29 cellular contexts compared by ENCODE assay signal in genomic region chr2:8430628-8431027, GRCh38.
DNase-seq lines count a peak whose midpoint lies in the region; ATAC-seq and TF ChIP-seq lines count a peak whose summit lies in the region.
"Had no signal": no experiment of that assay in that cellular context is flagged by ENCODE, and none has a peak within 500 bp of the region (broad histone marks: within the 10 kb centered on the region; RNA-seq: fewer than 3 reads in every experiment).

No MANE protein-coding gene starts in this region.

- TF ChIP-seq CTCF in GM12864 (IDR thresholded peaks at IDR 0.05; ENCODE audit: low read depth, low read length, missing control alignments), result peak; percentile 17
- TF ChIP-seq CTCF in neural crest cell (conservative IDR thresholded peaks at IDR 0.05), result no peak
- TF ChIP-seq CTCF in vagina (IDR thresholded peaks at IDR 0.05), result no peak

- peaks cover 16% of the 10 kb centered on the region for H3K4me1 Mint-ChIP-seq in activated CD4-positive, alpha-beta T cell treated with anti-CD3 and anti-CD28 coated beads for 36 hours
- peaks cover 30% of the 10 kb centered on the region for H3K4me1 Mint-ChIP-seq in T-helper 17 cell
- peaks cover 5% of the 10 kb centered on the region for H3K4me1 Mint-ChIP-seq in neural crest cell

- H3K36me3 Mint-ChIP-seq in activated CD4-positive, alpha-beta T cell treated with anti-CD3 and anti-CD28 coated beads for 36 hours (ENCODE audit: low read depth), result no peaks in the 10 kb centered on the region
- H3K36me3 Mint-ChIP-seq in T-helper 17 cell (ENCODE audit: low read depth), result peaks cover 2% of the 10 kb centered on the region
- no peaks in the 10 kb centered on the region for H3K36me3 Mint-ChIP-seq in neural crest cell (ENCODE audit: low read depth)
- H3K36me3 Mint-ChIP-seq: CD8-positive, alpha-beta T cell; WTC11 had no signal

- no peak overlapping the region for H3K27ac Mint-ChIP-seq in activated CD4-positive, alpha-beta T cell treated with anti-CD3 and anti-CD28 coated beads for 36 hours
- H3K27ac Mint-ChIP-seq in T-helper 17 cell (peak overlapping the region; percentile 29), neural crest cell (ENCODE audit: unreplicated experiment) (peak overlapping the region; percentile 59)
- H3K27ac Mint-ChIP-seq: CD8-positive, alpha-beta T cell; dendritic cell treated with granulocyte-macrophage colony-stimulating factor and Interleukin-4, amounts not matched to agents 40 ng/mL and 50 ng/mL, for 4 days; progenitor cell of endocrine pancreas; WTC11 had no signal

- no peaks in the 10 kb centered on the region for H3K9me3 ChIP-seq in T-helper 17 cell (ENCODE audit: control insufficient read depth, low read length, poor library complexity, severe bottlenecking)
- no peaks in the 10 kb centered on the region for H3K9me3 ChIP-seq in vagina
- H3K9me3 ChIP-seq: esophagus squamous epithelium, gastrocnemius medialis had no signal

- H3K4me3 Mint-ChIP-seq in activated CD4-positive, alpha-beta T cell treated with anti-CD3 and anti-CD28 coated beads for 36 hours, result no peak overlapping the region
- H3K4me3 Mint-ChIP-seq in T-helper 17 cell (no peak overlapping the region), neural crest cell (no peak overlapping the region)
- H3K4me3 Mint-ChIP-seq: CD8-positive, alpha-beta T cell; dendritic cell treated with granulocyte-macrophage colony-stimulating factor and Interleukin-4, amounts not matched to agents 40 ng/mL and 50 ng/mL, for 4 days; WTC11 had no signal

- POLR2A ChIA-PET in activated CD4-positive, alpha-beta T cell treated with anti-CD3 and anti-CD28 coated beads for 36 hours (lab: Charles Lee), result no interaction called here

- ATAC-seq in activated CD4-positive, alpha-beta T cell treated with anti-CD3 and anti-CD28 coated beads for 36 hours, result peak; percentile 39
- ATAC-seq in T-helper 17 cell (no peak), GM21526 (IDR thresholded peaks at IDR 0.05; ENCODE audit: low FRiP score, unreplicated experiment) (no peak)
- ATAC-seq: CD8-positive, alpha-beta T cell; gastrocnemius medialis; left lobe of liver; Panc1; WTC11 had no signal

- no peak for TF ChIP-seq POLR2A in vagina (IDR thresholded peaks at IDR 0.05)

- no peaks in the 10 kb centered on the region for H3K9me3 Mint-ChIP-seq in activated CD4-positive, alpha-beta T cell treated with anti-CD3 and anti-CD28 coated beads for 36 hours (ENCODE audit: low read depth)
- peaks cover 5% of the 10 kb centered on the region for H3K9me3 Mint-ChIP-seq in neural crest cell
- H3K9me3 Mint-ChIP-seq: CD8-positive, alpha-beta T cell; dendritic cell treated with granulocyte-macrophage colony-stimulating factor and Interleukin-4, amounts not matched to agents 40 ng/mL and 50 ng/mL, for 4 days had no signal

- CTCF ChIA-PET in activated CD4-positive, alpha-beta T cell treated with anti-CD3 and anti-CD28 coated beads for 36 hours (lab: Charles Lee), result no interaction called here

- no peaks in the 10 kb centered on the region for H3K4me1 ChIP-seq in vagina
- H3K4me1 ChIP-seq: gastrocnemius medialis had no signal

- no peaks in the 10 kb centered on the region for H3K36me3 ChIP-seq in vagina
- H3K36me3 ChIP-seq: esophagus squamous epithelium, gastrocnemius medialis had no signal

- no peaks in the 10 kb centered on the region for H3K27me3 ChIP-seq in vagina
- H3K27me3 ChIP-seq: esophagus squamous epithelium, gastrocnemius medialis had no signal

- DNase-seq in activated CD4-positive, alpha-beta T cell treated with anti-CD3 and anti-CD28 coated beads for 36 hours, result no peak
- no peak for DNase-seq in activated CD4-positive, alpha-beta T cell treated with anti-CD3 and anti-CD28 coated beads for 1 hour
- no peak for DNase-seq in GM12864 (ENCODE audit: low read depth)
- no peak for DNase-seq in T-helper 17 cell
- no peak for DNase-seq in neural crest cell (ENCODE audit: low read depth, low spot score)
- no peak for DNase-seq in vagina (ENCODE audit: extremely low spot score in 2 of 2)
- DNase-seq in GDM1 (lab: John Stamatoyannopoulos, UW), result no peak
- DNase-seq: activated CD4-positive, alpha-beta T cell treated with anti-CD3 and anti-CD28 coated beads, Interleukin-2, amount 50 U/mL, for 4 hours; AML-193; CD8-positive, alpha-beta T cell; central memory CD4-positive, alpha-beta T cell; DMS153; esophagus squamous epithelium; gastrocnemius medialis; hippocampal formation; KG1; mesenchymal stem cell; NCI-H510A treated with DMSO at 0.1 percent for 48 hours; NK-92 treated with Interleukin-12 subunit alpha and Interleukin-12 subunit beta, amount 100 ng/mL, for 24 hours; SHP77; stimulated activated CD4-positive, alpha-beta T cell treated with anti-CD3 and anti-CD28 coated beads, Interleukin-15, amount 100 ng/mL, for 24 hours; stimulated activated naive CD4-positive, alpha-beta T cell treated with Interleukin-2 at 50 U/mL for 16 hours; SW 1271 had no signal

- H3K4me3 ChIP-seq in GM12864 (ENCODE audit: low read depth, low read length), result no peak overlapping the region
- no peak overlapping the region for H3K4me3 ChIP-seq in vagina
- H3K4me3 ChIP-seq: esophagus squamous epithelium, gastrocnemius medialis had no signal

- H3K27ac ChIP-seq in vagina, result no peak overlapping the region
- H3K27ac ChIP-seq: esophagus squamous epithelium, gastrocnemius medialis had no signal

- intact Hi-C loops in activated CD4-positive, alpha-beta T cell treated with anti-CD3 and anti-CD28 coated beads for 36 hours (cut with DNase I, micrococcal nuclease), result no loop called here
- intact Hi-C loops in vagina (cut with DNase I), result no loop called here

- no peaks in the 10 kb centered on the region for H3K27me3 Mint-ChIP-seq in activated CD4-positive, alpha-beta T cell treated with anti-CD3 and anti-CD28 coated beads for 36 hours
- H3K27me3 Mint-ChIP-seq in T-helper 17 cell, result no peaks in the 10 kb centered on the region
- no peaks in the 10 kb centered on the region for H3K27me3 Mint-ChIP-seq in neural crest cell (ENCODE audit: low read depth)
- H3K27me3 Mint-ChIP-seq: dendritic cell treated with granulocyte-macrophage colony-stimulating factor and Interleukin-4, amounts not matched to agents 40 ng/mL and 50 ng/mL, for 4 days; progenitor cell of endocrine pancreas had no signal
